8 cellular contexts compared by ENCODE assay signal in genomic region chr6:153032255-153032882, GRCh38. TPM values are rescaled to one million over a fixed set of nuclear protein-coding genes. Genes with fewer than 3 reads are reported as not detected.
A peak's percentile ranks its signal among the peaks of the same experiment; 100 is the strongest.
DNase-seq lines count a peak whose midpoint lies in the region; ATAC-seq, FAIRE-seq and TF ChIP-seq lines count a peak whose summit lies in the region.

No MANE protein-coding gene starts in this region.

- peak; percentile 59 for TF ChIP-seq CTCF in A549 (IDR thresholded peaks at IDR 0.05)

- TF ChIP-seq EP300 in A549 (IDR thresholded peaks at IDR 0.05): no peak

- H3K4me3 Mint-ChIP-seq in activated T-cell treated with anti-CD3 and anti-CD28 coated beads, Interleukin-2, amount 50 U/mL, for 24 hours: no peak overlapping the region

- peak overlapping the region; percentile 33 for H3K4me2 ChIP-seq in A549

- H3K27ac ChIP-seq in A549 (peak overlapping the region; percentile 36 to 38; a peak in 3 of 6 replicates), small intestine (ENCODE audit: low read depth in 1 of 2, low read length in 1 of 2) (no peak overlapping the region)

- no peaks in the 10 kb centered on the region for H3K36me3 Mint-ChIP-seq in activated T-cell treated with anti-CD3 and anti-CD28 coated beads, Interleukin-2, amount 50 U/mL, for 24 hours (ENCODE audit: low read depth)

- no peaks in the 10 kb centered on the region for H3K4me1 Mint-ChIP-seq in activated T-cell treated with anti-CD3 and anti-CD28 coated beads, Interleukin-2, amount 50 U/mL, for 24 hours (ENCODE audit: low read depth)

- no peaks in the 10 kb centered on the region for H3K36me3 ChIP-seq in small intestine (ENCODE audit: control insufficient read depth in 2 of 2, insufficient read depth in 2 of 2, low read length in 2 of 2)

- H3K27me3 ChIP-seq in small intestine (ENCODE audit: control insufficient read depth in 2 of 2, insufficient read depth in 2 of 2, low read length in 2 of 2): no peaks in the 10 kb centered on the region

- peak in 1 of 2 experiments; percentile 46 for DNase-seq in A549 (ENCODE audit: low read depth in 1 of 2, low spot score in 1 of 2)
- DNase-seq in GM19239 (ENCODE audit: insufficient read length, low spot score): no peak
- DNase-seq in OCI-M2 (lab: John Stamatoyannopoulos, UW; ENCODE audit: unreplicated experiment): peak; percentile 17
- DNase-seq in fibroblast of gingiva (ENCODE audit: low read depth): peak; percentile 74
- DNase-seq in small intestine: peak; percentile 14
- no peak for DNase-seq in activated CD8-positive, alpha-beta memory T cell treated with anti-CD3 and anti-CD28 coated beads for 24 hours
- no peak for DNase-seq in activated T-cell treated with anti-CD3 and anti-CD28 coated beads, Interleukin-2, amount 50 U/mL, for 24 hours

- no peaks in the 10 kb centered on the region for H3K9me3 ChIP-seq in A549
- H3K9me3 ChIP-seq in small intestine (ENCODE audit: control insufficient read depth, low read depth): no peaks in the 10 kb centered on the region

- TF ChIP-seq RAD21 in A549 (conservative IDR thresholded peaks at IDR 0.05 in 1 of 2, IDR thresholded peaks at IDR 0.05 in 1 of 2): peak; percentile 64 to 82

- POLR2A ChIA-PET in A549 (lab: Yijun Ruan, JAX): no interaction called here

- no peak for TF ChIP-seq POLR2A in A549 (IDR thresholded peaks at IDR 0.05; ENCODE audit: low read length)

- H3K4me1 ChIP-seq in A549 (peaks cover 41% of the 10 kb centered on the region), small intestine (ENCODE audit: control insufficient read depth in 2 of 2, insufficient read depth in 1 of 2, low read depth in 1 of 2, low read length in 1 of 2) (no peaks in the 10 kb centered on the region)

- no peak for FAIRE-seq in A549 (lab: Jason Lieb, UNC)
- peak; percentile 39 for FAIRE-seq in GM19239 (lab: Jason Lieb, UNC)
- no peak for FAIRE-seq in small intestine (lab: Jason Lieb, UNC)

- H3K9me3 Mint-ChIP-seq in activated T-cell treated with anti-CD3 and anti-CD28 coated beads, Interleukin-2, amount 50 U/mL, for 24 hours: no peaks in the 10 kb centered on the region

- H3K4me3 ChIP-seq in A549 (no peak overlapping the region), small intestine (ENCODE audit: low read depth in 1 of 2, low read length in 2 of 2) (no peak overlapping the region)

- peak; percentile 57 to 66; a peak in 4 of 6 replicates for ATAC-seq in A549
- ATAC-seq in HG03175 (IDR thresholded peaks at IDR 0.05; ENCODE audit: unreplicated experiment): no peak

- H3K27me3 Mint-ChIP-seq in activated T-cell treated with anti-CD3 and anti-CD28 coated beads, Interleukin-2, amount 50 U/mL, for 24 hours: peaks cover 15% of the 10 kb centered on the region

- WGBS in A549 (ENCODE audit: missing lambda C conversion rate): 64% methylated on average over 9 of the region's 9 CpGs
- WGBS in small intestine, 3 donors: 66 to 71% (median 68%) methylated on average over 9 of the region's 9 CpGs

- CTCF ChIA-PET in A549 (lab: Yijun Ruan, JAX): interaction anchor here (0.7 to 4.4 kb wide), 11 partner anchors 9 to 916 kb away, joined by 3 to 20 read pairs (median 3); no protein-coding TSS in a partner anchor

- no peak overlapping the region for H3K27ac Mint-ChIP-seq in activated T-cell treated with anti-CD3 and anti-CD28 coated beads, Interleukin-2, amount 50 U/mL, for 24 hours

TF ChIP-seq in A549, 52 proteins besides CTCF, POLR2A, EP300 and RAD21:
- no peak for TF ChIP-seq HOXB13 (CRISPR knock-in tag; IDR thresholded peaks at IDR 0.05; ENCODE audit: low read depth)
- peak; percentile 80 for TF ChIP-seq SMC3 (IDR thresholded peaks at IDR 0.05)

RNA-seq across cellular contexts. Expression of gene MTRF1L, which starts 29.9 kb away (rescaled TPM):
- polyA plus RNA-seq in A549 (2011; rRNA removed) (17.0 and 22.6 TPM in 2 replicates), A549 (2017; fragmentation: RNase III; extraction: RNeasy Plus Mini Kit Qiagen cat#74134 plus additional on column Dnase treatment) (14.3 to 15.0 TPM (median 15.0 TPM) in 3 replicates), small intestine (10 to 100 TPM in 2 of 3 donors, 1 to 10 TPM in 1; 9.9 to 18.6 (median 13.2) TPM)
- polyA plus RNA-seq in A549 (2012; cell fraction: cytosol; rRNA removed): 4.7 and 5.2 TPM in 2 replicates
- 2.7 and 4.2 TPM in 2 replicates for polyA plus RNA-seq in A549 (2012; cell fraction: nucleus; rRNA removed)
- polyA minus RNA-seq in A549 (2011; rRNA and poly(A)+ RNA removed): 7.5 and 10.1 TPM in 2 replicates

RNA-seq across cellular contexts. Expression of gene FBXO5, which starts 49.5 kb away (rescaled TPM):
- polyA plus RNA-seq in A549 (2011; rRNA removed) (20.7 and 29.2 TPM in 2 replicates), A549 (2017; fragmentation: RNase III; extraction: RNeasy Plus Mini Kit Qiagen cat#74134 plus additional on column Dnase treatment) (14.3 to 17.2 TPM (median 15.5 TPM) in 3 replicates), small intestine (1 to 10 TPM; 2.0 to 5.7 (median 3.0) TPM)
- polyA plus RNA-seq in A549 (2012; cell fraction: cytosol; rRNA removed): 9.0 and 10.1 TPM in 2 replicates
- polyA plus RNA-seq in A549 (2012; cell fraction: nucleus; rRNA removed): 5.5 and 5.9 TPM in 2 replicates
- polyA minus RNA-seq in A549 (2011; rRNA and poly(A)+ RNA removed): 5.5 and 6.3 TPM in 2 replicates

Comparison
In these comparisons a context has a peak if more than half of its experiments do, and no peak if none do; other contexts are left out.
1. DNase-seq: peak in OCI-M2 (single experiment), fibroblast of gingiva (single experiment) and small intestine (single experiment); none in GM19239 (single experiment), activated CD8-positive, alpha-beta memory T cell treated with anti-CD3 and anti-CD28 coated beads for 24 hours (single experiment) and activated T-cell treated with anti-CD3 and anti-CD28 coated beads, Interleukin-2, amount 50 U/mL, for 24 hours (single experiment).
2. H3K27ac ChIP-seq: peak in A549 (2 of 2); none in small intestine (0 of 2).